ENCODE assay signal across 15 cellular contexts in the genomic region with DNA sequence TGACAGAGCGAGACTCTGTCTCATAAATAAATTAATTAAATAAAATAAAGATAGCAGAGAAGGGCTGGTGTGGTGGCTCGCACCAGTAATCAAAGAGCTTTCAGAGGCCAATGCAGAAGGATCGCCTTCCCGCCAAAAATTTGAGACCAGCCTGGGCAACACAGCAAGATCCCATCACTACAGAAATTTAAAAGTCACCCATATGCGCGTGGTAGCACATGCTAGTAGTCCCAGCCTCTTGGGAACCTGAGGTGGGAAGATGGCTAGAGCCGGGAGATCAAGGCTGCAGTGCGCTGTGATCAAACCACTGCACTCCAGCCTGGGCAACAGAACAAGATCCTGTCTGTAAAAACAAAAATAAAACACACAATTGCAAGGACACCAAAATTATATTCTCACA. TPM values are rescaled to one million over a fixed set of nuclear protein-coding genes. Genes with fewer than 3 reads are reported as not detected.
DNase-seq lines count a peak whose midpoint lies in the region; TF ChIP-seq lines count a peak whose summit lies in the region.
"Had no signal": no experiment of that assay in that cellular context is flagged by ENCODE, and none has a peak within 500 bp of the region (broad histone marks: within the 10 kb centered on the region; RNA-seq: fewer than 3 reads in every experiment).

No MANE protein-coding gene starts in this region.

- H3K4me3 Mint-ChIP-seq in mesothelial cell of epicardium (no peak overlapping the region), immature natural killer cell (no peak overlapping the region)
- H3K4me3 Mint-ChIP-seq: B cell; CD8-positive, alpha-beta T cell had no signal

- no peaks in the 10 kb centered on the region for H3K27me3 Mint-ChIP-seq in mesothelial cell of epicardium (ENCODE audit: low read depth)
- H3K27me3 Mint-ChIP-seq in immature natural killer cell (ENCODE audit: low read depth in 3 of 3), result peaks cover 0 to 4% (median 0%) of the 10 kb centered on the region in 3 donors
- H3K27me3 Mint-ChIP-seq: B cell had no signal

- H3K36me3 Mint-ChIP-seq in mesothelial cell of epicardium (peaks cover 17% of the 10 kb centered on the region), immature natural killer cell (peaks cover 4 to 9% (median 4%) of the 10 kb centered on the region in 3 donors)

- TF ChIP-seq CTCF in HEK293 (tag by site-specific recombination; IDR thresholded peaks at IDR 0.05) (no peak), VCaP (conservative IDR thresholded peaks at IDR 0.05) (no peak), mesothelial cell of epicardium (IDR thresholded peaks at IDR 0.05; ENCODE audit: unreplicated experiment) (no peak), sigmoid colon (IDR thresholded peaks at IDR 0.05) (no peak)

- no peaks in the 10 kb centered on the region for H3K9me3 ChIP-seq in HEK293 (ENCODE audit: control insufficient read depth, insufficient read depth, low read depth, low read length)
- H3K9me3 ChIP-seq in sigmoid colon, result no peaks in the 10 kb centered on the region
- H3K9me3 ChIP-seq: BLaER1 treated with 17β-estradiol and CSF1 and Interleukin-3, amounts not matched to agents 10 nM and 100 nM had no signal

- TF ChIP-seq POLR2A in sigmoid colon (IDR thresholded peaks at IDR 0.05), result no peak

- intact Hi-C loops in sigmoid colon (cut with DNase I), result no loop called here

- H3K4me3 ChIP-seq in HEK293 (ENCODE audit: low read depth, low read length), result no peak overlapping the region
- no peak overlapping the region for H3K4me3 ChIP-seq in sigmoid colon
- H3K4me3 ChIP-seq: BLaER1 treated with 17β-estradiol and CSF1 and Interleukin-3, amounts not matched to agents 10 nM and 100 nM had no signal

- H3K4me1 ChIP-seq in HEK293 (ENCODE audit: control insufficient read depth, insufficient read depth, low read length) (peaks cover 5% of the 10 kb centered on the region), sigmoid colon (peaks cover 0 to 20% (median 9%) of the 10 kb centered on the region in 4 donors)

- H3K27ac Mint-ChIP-seq in mesothelial cell of epicardium, result peak overlapping the region; percentile 9
- no peak overlapping the region for H3K27ac Mint-ChIP-seq in immature natural killer cell
- H3K27ac Mint-ChIP-seq: B cell; CD8-positive, alpha-beta T cell had no signal

- H3K36me3 ChIP-seq in HEK293 (ENCODE audit: control insufficient read depth in 2 of 2, insufficient read depth in 1 of 2, low read length in 2 of 2), result peaks cover 13 to 24% of the 10 kb centered on the region in 2 experiments; a peak in 2 of 3 replicates
- peaks cover 0 to 25% (median 13%) of the 10 kb centered on the region in 4 donors for H3K36me3 ChIP-seq in sigmoid colon

- no peak for DNase-seq in mesothelial cell of epicardium (ENCODE audit: low spot score in 2 of 2, unreplicated experiment in 2 of 2)
- peak; percentile 7 for DNase-seq in sigmoid colon
- DNase-seq in nucleus accumbens (lab: John Stamatoyannopoulos, UW), result no peak
- DNase-seq in OCI-M2 (lab: John Stamatoyannopoulos, UW; ENCODE audit: unreplicated experiment), result no peak
- DNase-seq in immature natural killer cell, result no peak
- DNase-seq: Calu3; CD8-positive, alpha-beta T cell; DMS79 treated with DMSO at 0.1 percent for 48 hours; GF-D8; GOT3; H7 had no signal

- H3K27me3 ChIP-seq in sigmoid colon, result no peaks in the 10 kb centered on the region
- H3K27me3 ChIP-seq: BLaER1 treated with 17β-estradiol and CSF1 and Interleukin-3, amounts not matched to agents 10 nM and 100 nM had no signal

- peaks cover 6% of the 10 kb centered on the region for H3K4me1 Mint-ChIP-seq in mesothelial cell of epicardium
- H3K4me1 Mint-ChIP-seq in immature natural killer cell, result peaks cover 16 to 36% of the 10 kb centered on the region in 2 donors

- 98 to 99% methylated on average over 8 of the region's 8 CpGs for WGBS in sigmoid colon, 2 donors

- H3K27ac ChIP-seq in HEK293 (ENCODE audit: extremely low read depth, low read depth, low read length), result no peak overlapping the region
- H3K27ac ChIP-seq in VCaP, result peak overlapping the region; percentile 78
- no peak overlapping the region for H3K27ac ChIP-seq in sigmoid colon
- H3K27ac ChIP-seq: BLaER1 treated with 17β-estradiol and CSF1 and Interleukin-3, amounts not matched to agents 10 nM and 100 nM had no signal

- CTCF ChIA-PET in HEK293 (lab: Yijun Ruan, JAX), result interaction anchor here (0.5 to 0.6 kb wide), 2 partner anchors 27 to 422 kb away, joined by 4 read pairs; no protein-coding TSS in a partner anchor

- TF ChIP-seq EP300 in sigmoid colon (IDR thresholded peaks at IDR 0.05), result no peak

- POLR2A ChIA-PET in HEK293 (lab: Yijun Ruan, JAX), result no interaction called here

- no peaks in the 10 kb centered on the region for H3K9me3 Mint-ChIP-seq in mesothelial cell of epicardium
- H3K9me3 Mint-ChIP-seq in immature natural killer cell, result no peaks in the 10 kb centered on the region
- H3K9me3 Mint-ChIP-seq: CD8-positive, alpha-beta T cell had no signal

TF ChIP-seq in HEK293, 187 proteins besides CTCF, POLR2A, EP300 and RAD21:
- peak; percentile 92 for TF ChIP-seq ZNF121 (tag by site-specific recombination; IDR thresholded peaks at IDR 0.05)
- TF ChIP-seq ZBTB1 (tag by site-specific recombination; IDR thresholded peaks at IDR 0.05), result no peak

RNA-seq across cellular contexts. Expression of gene SMARCC1, which starts 9.6 kb away (rescaled TPM):
- 215 to 234 TPM (median 222 TPM) in 3 replicates for total RNA-seq in mesothelial cell of epicardium
- total RNA-seq in sigmoid colon, result 10 to 100 TPM; 43.9 to 57.3 (median 47.0) TPM
- polyA plus RNA-seq in sigmoid colon, result 10 to 100 TPM; 11.1 to 26.6 (median 14.4) TPM
- 10 to 100 TPM; 28.4 to 85.4 (median 54.3) TPM for polyA plus RNA-seq in immature natural killer cell

RNA-seq across cellular contexts. Expression of gene DHX30, which starts 30.9 kb away (rescaled TPM):
- total RNA-seq in mesothelial cell of epicardium (114 to 122 TPM (median 114 TPM) in 3 replicates), sigmoid colon (10 to 100 TPM; 43.8 to 57.6 (median 56.0) TPM)
- polyA plus RNA-seq in sigmoid colon (10 to 100 TPM; 13.2 to 42.4 (median 16.2) TPM), immature natural killer cell (10 to 100 TPM; 23.2 to 44.4 (median 28.0) TPM)
